ENCODE assay signal across 8 cellular contexts in the genomic region with DNA sequence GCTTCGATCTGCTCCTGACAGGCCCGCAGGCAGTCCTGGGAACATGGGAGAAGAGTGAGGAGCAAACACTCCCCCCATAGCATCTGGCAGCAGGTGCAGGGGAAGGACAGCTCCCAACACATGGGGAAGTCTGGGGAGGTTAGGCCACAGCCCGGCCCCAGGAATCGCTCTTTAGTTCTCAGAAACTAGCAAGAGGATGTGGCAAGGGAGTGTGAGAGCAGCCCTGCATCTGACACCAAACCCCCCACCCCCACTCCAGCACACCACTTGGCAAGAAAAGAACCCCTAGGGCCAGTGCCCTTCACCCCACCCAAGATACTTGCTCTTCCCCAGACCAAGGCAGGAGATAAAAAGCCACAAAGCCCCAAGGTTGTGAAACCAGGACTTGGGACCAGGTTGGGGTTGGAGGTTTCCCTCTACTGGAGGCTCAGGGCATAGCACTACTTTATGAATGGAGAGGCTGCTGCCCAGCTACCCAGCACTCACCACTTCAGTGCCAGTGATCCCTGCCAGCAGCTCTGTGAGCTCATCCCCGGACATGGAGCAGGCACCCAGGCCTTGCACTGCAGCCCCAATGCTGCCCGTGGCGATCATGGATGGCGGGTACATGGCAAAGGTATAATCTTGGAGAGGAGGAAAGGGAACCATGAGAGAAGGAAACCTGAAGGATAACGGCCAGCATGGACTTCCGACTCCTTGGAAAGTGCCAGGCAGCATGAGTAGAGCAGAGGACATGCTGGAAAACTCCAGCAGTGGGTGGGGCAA. TPM values are rescaled to one million over a fixed set of nuclear protein-coding genes. Genes with fewer than 3 reads are reported as not detected.
DNase-seq lines count a peak whose midpoint lies in the region; ATAC-seq, FAIRE-seq and TF ChIP-seq lines count a peak whose summit lies in the region.

No MANE protein-coding gene starts in this region.

- peak; percentile 75 for TF ChIP-seq CTCF in LNCAP (IDR thresholded peaks at IDR 0.05)
- TF ChIP-seq CTCF in glutamatergic neuron (IDR thresholded peaks at IDR 0.05; ENCODE audit: partially characterized antibody, unreplicated experiment) = peak; percentile 85

- peaks cover 18% of the 10 kb centered on the region for H3K36me3 Mint-ChIP-seq in activated naive CD8-positive, alpha-beta T cell
- no peaks in the 10 kb centered on the region for H3K36me3 Mint-ChIP-seq in glutamatergic neuron (ENCODE audit: unreplicated experiment)

- DNase-seq in CMK (ENCODE audit: low read depth) (peak; percentile 94), SK-N-DZ (ENCODE audit: low spot score) (peak; percentile 72), glutamatergic neuron (peak; percentile 65), pons (ENCODE audit: low spot score) (peak; percentile 95), urothelium cell line (ENCODE audit: low spot score) (peak; percentile 82)

- no peak for FAIRE-seq in urothelium cell line (lab: Jason Lieb, UNC)

- H3K4me1 Mint-ChIP-seq in activated naive CD8-positive, alpha-beta T cell (ENCODE audit: low read depth) = peaks cover 74% of the 10 kb centered on the region
- H3K4me1 Mint-ChIP-seq in glutamatergic neuron (ENCODE audit: low read depth, unreplicated experiment) = peaks cover 37% of the 10 kb centered on the region

- H3K4me3 Mint-ChIP-seq in activated naive CD8-positive, alpha-beta T cell = peak overlapping the region; percentile 98
- H3K4me3 Mint-ChIP-seq in glutamatergic neuron (ENCODE audit: unreplicated experiment) = peak overlapping the region; percentile 61

- H3K27me3 Mint-ChIP-seq in activated naive CD8-positive, alpha-beta T cell = no peaks in the 10 kb centered on the region
- H3K27me3 Mint-ChIP-seq in glutamatergic neuron (ENCODE audit: unreplicated experiment) = peaks cover 23% of the 10 kb centered on the region

- peak overlapping the region; percentile 96 for H3K27ac Mint-ChIP-seq in activated naive CD8-positive, alpha-beta T cell
- H3K27ac Mint-ChIP-seq in glutamatergic neuron (ENCODE audit: unreplicated experiment) = peak overlapping the region; percentile 96

- peak; percentile 54 for ATAC-seq in GM21381 (IDR thresholded peaks at IDR 0.05; ENCODE audit: unreplicated experiment)

- H3K9me3 Mint-ChIP-seq in activated naive CD8-positive, alpha-beta T cell (ENCODE audit: low read depth) = no peaks in the 10 kb centered on the region
- H3K9me3 Mint-ChIP-seq in glutamatergic neuron (ENCODE audit: unreplicated experiment) = peaks cover 12% of the 10 kb centered on the region

RNA-seq across cellular contexts. Expression of gene CCND3, which starts 5.4 kb away (rescaled TPM):
- 27.2 and 32.7 TPM in 2 replicates for polyA plus RNA-seq in SK-N-DZ (2014; cell fraction: cytosol; rRNA removed)
- polyA plus RNA-seq in SK-N-DZ (2014; cell fraction: nucleus; rRNA removed) = 23.1 and 30.9 TPM in 2 replicates
- total RNA-seq in glutamatergic neuron (ENCODE audit: unreplicated experiment) = 27.1 TPM

RNA-seq across cellular contexts. Expression of gene BYSL, which starts 15.0 kb away (rescaled TPM):
- polyA plus RNA-seq in SK-N-DZ (2014; cell fraction: cytosol; rRNA removed) = 25.3 and 30.9 TPM in 2 replicates
- 25.6 and 34.4 TPM in 2 replicates for polyA plus RNA-seq in SK-N-DZ (2014; cell fraction: nucleus; rRNA removed)
- 36.2 TPM for total RNA-seq in glutamatergic neuron (ENCODE audit: unreplicated experiment)

RNA-seq across cellular contexts. Expression of gene MED20, which starts 15.3 kb away (rescaled TPM):
- polyA plus RNA-seq in SK-N-DZ (2014; cell fraction: cytosol; rRNA removed) = 39.9 and 40.5 TPM in 2 replicates
- polyA plus RNA-seq in SK-N-DZ (2014; cell fraction: nucleus; rRNA removed) = 13.4 and 20.6 TPM in 2 replicates
- 30.9 TPM for total RNA-seq in glutamatergic neuron (ENCODE audit: unreplicated experiment)

RNA-seq across cellular contexts. Expression of gene USP49, which starts 41.1 kb away (rescaled TPM):
- 7.7 and 7.9 TPM in 2 replicates for polyA plus RNA-seq in SK-N-DZ (2014; cell fraction: cytosol; rRNA removed)
- polyA plus RNA-seq in SK-N-DZ (2014; cell fraction: nucleus; rRNA removed) = 8.4 and 19.6 TPM in 2 replicates
- 14.7 TPM for total RNA-seq in glutamatergic neuron (ENCODE audit: unreplicated experiment)

Comparison
In these comparisons a context has a peak if more than half of its experiments do, and no peak if none do; other contexts are left out.
1. Peak in every context shown above with its lines: DNase-seq and ATAC-seq.